Comparison of ENCODE assay signal across 21 cellular contexts in genomic region chr16:66255647-66256046, GRCh38.
DNase-seq lines count a peak whose midpoint lies in the region; ATAC-seq, FAIRE-seq and TF ChIP-seq lines count a peak whose summit lies in the region.
"Had no signal": no experiment of that assay in that cellular context is flagged by ENCODE, and none has a peak within 500 bp of the region (broad histone marks: within the 10 kb centered on the region; RNA-seq: fewer than 3 reads in every experiment).

No MANE protein-coding gene starts in this region.

- H3K4me2 ChIP-seq in GM23338, result no peak overlapping the region
- no peak overlapping the region for H3K4me2 ChIP-seq in H1 (ENCODE audit: insufficient read depth in 1 of 2, low read depth in 2 of 2, low read length in 2 of 2)
- H3K4me2 ChIP-seq: KMS-11 had no signal

- H3K9me2 ChIP-seq in GM23338 (ENCODE audit: insufficient read depth), result no peaks in the 10 kb centered on the region

- H3K36me3 Mint-ChIP-seq in GM23338 (ENCODE audit: low read depth), result no peaks in the 10 kb centered on the region
- H3K36me3 Mint-ChIP-seq: CD8-positive, alpha-beta T cell had no signal

- H3K27ac ChIP-seq in GM23338 (ENCODE audit: low read depth) (no peak overlapping the region), H1 (ENCODE audit: low read depth, low read length) (no peak overlapping the region), heart right ventricle (no peak overlapping the region)
- H3K27ac ChIP-seq: 22Rv1, GM23248, KMS-11 had no signal

- no peak overlapping the region for H4K5ac ChIP-seq in H1 (ENCODE audit: insufficient read length, low read depth, low read length)

- POLR2A ChIA-PET in H1 (lab: Charles Lee; ENCODE audit: partially characterized antibody), result interaction anchor here (0.6 to 1.0 kb wide), 2 partner anchors 16 to 25 kb away, joined by 3 read pairs; no protein-coding TSS in a partner anchor

- no peak overlapping the region for H2BK5ac ChIP-seq in H1 (ENCODE audit: low read depth, low read length)

- no peak for TF ChIP-seq EP300 in H1 (IDR thresholded peaks at IDR 0.05; ENCODE audit: borderline replicate concordance in 1 of 2, low read depth in 2 of 2, low read length in 2 of 2)

- H3K23ac ChIP-seq in H1 (ENCODE audit: insufficient read length), result no peak overlapping the region

- H3F3A ChIP-seq in GM23338 (replicated peaks; ENCODE audit: low read depth), result no peaks in the 10 kb centered on the region

- H3K27me3 Mint-ChIP-seq in GM23338 (ENCODE audit: insufficient read depth, low read depth, poor library complexity), result peaks cover 4% of the 10 kb centered on the region

- no peak overlapping the region for H4K8ac ChIP-seq in H1 (ENCODE audit: extremely low read depth, insufficient read depth, low read length)

- H3K27me3 ChIP-seq in GM23338 (ENCODE audit: insufficient read depth) (no peaks in the 10 kb centered on the region), H1 (replicated peaks in 1 of 4; ENCODE audit: control insufficient read depth in 3 of 4, extremely low read depth in 1 of 4, insufficient read depth in 3 of 4, low read length in 3 of 4) (peaks cover 0 to 1% (median 0%) of the 10 kb centered on the region in 4 experiments; a peak in 1 of 7 replicates), heart right ventricle (peaks cover 0 to 11% (median 0%) of the 10 kb centered on the region in 7 donors)

- H3K4me1 Mint-ChIP-seq in GM23338, result peaks cover 2% of the 10 kb centered on the region; the same call in 1 of the 3 replicates
- H3K4me1 Mint-ChIP-seq: B cell had no signal

- peak; percentile 5 for DNase-seq in DMS 273 (lab: John Stamatoyannopoulos, UW; ENCODE audit: unreplicated experiment)
- no peak for DNase-seq in DMS 273 treated with DMSO at 0.1 percent for 48 hours (lab: John Stamatoyannopoulos, UW)
- DNase-seq in GM23338 (ENCODE audit: low spot score), result peak; percentile 49
- no peak for DNase-seq in H1 (ENCODE audit: low read depth in 1 of 2, low spot score in 2 of 2)
- DNase-seq in posterior vena cava (ENCODE audit: low spot score), result peak; percentile 5
- DNase-seq in NCI-H69 (lab: John Stamatoyannopoulos, UW), result no peak
- DNase-seq in DMS79 (lab: John Stamatoyannopoulos, UW), result no peak
- DNase-seq in heart right ventricle, result no peak
- DNase-seq: CD8-positive, alpha-beta T cell; GF-D8; GM23248; NCI-H1436; NCI-H2029; NCI-H524; NK-92 treated with Interleukin-12 subunit alpha and Interleukin-12 subunit beta, amount 100 ng/mL, for 24 hours; SIG-M5 had no signal

- no peaks in the 10 kb centered on the region; a peak in 1 of 4 replicates for H3K9me3 ChIP-seq in H1 (ENCODE audit: insufficient read depth in 2 of 2, low read depth in 1 of 2, low read length in 1 of 2)
- peaks cover 0 to 4% (median 0%) of the 10 kb centered on the region in 11 donors for H3K9me3 ChIP-seq in heart right ventricle

- H4K20me1 ChIP-seq in GM23338 (replicated peaks; ENCODE audit: insufficient read depth), result no peaks in the 10 kb centered on the region
- H4K20me1 ChIP-seq in H1 (replicated peaks in 1 of 2; ENCODE audit: control insufficient read depth in 1 of 2, insufficient read depth in 2 of 2, low read length in 2 of 2), result no peaks in the 10 kb centered on the region

- H3K4me3 Mint-ChIP-seq in GM23338, result no peak overlapping the region
- H3K4me3 Mint-ChIP-seq: B cell; CD8-positive, alpha-beta T cell had no signal

- intact Hi-C loops in posterior vena cava (cut with DNase I) (no loop called here), heart right ventricle (cut with DNase I) (no loop called here)

- H2AFZ ChIP-seq in GM23338 (no peak overlapping the region), H1 (ENCODE audit: low read length) (no peak overlapping the region)
- H2AFZ ChIP-seq: GM23248 had no signal

- TF ChIP-seq CTCF in GM23338 (conservative IDR thresholded peaks at IDR 0.05; ENCODE audit: low read depth in 2 of 2) (peak in 1 of 2 experiments; percentile 24; a peak in 2 of 4 replicates), H1 (IDR thresholded peaks at IDR 0.05; ENCODE audit: control extremely low read depth in 1 of 3, insufficient read depth in 1 of 3, low read depth in 1 of 3, low read length in 3 of 3) (peak in 2 of 3 experiments; percentile 15 to 21; a peak in 2 of 4 replicates), heart right ventricle (IDR thresholded peaks at IDR 0.05) (no peak)

- H3K9me3 Mint-ChIP-seq in GM23338, result no peaks in the 10 kb centered on the region; the same call in 2 of the 3 replicates
- H3K9me3 Mint-ChIP-seq: CD8-positive, alpha-beta T cell had no signal

- H2BK12ac ChIP-seq in H1 (ENCODE audit: low read depth, low read length), result no peak overlapping the region

- H2BK15ac ChIP-seq in H1 (ENCODE audit: low read length), result no peak overlapping the region

- no peaks in the 10 kb centered on the region for H3K4me1 ChIP-seq in GM23338 (ENCODE audit: insufficient read depth)
- no peaks in the 10 kb centered on the region for H3K4me1 ChIP-seq in H1 (replicated peaks in 1 of 4; ENCODE audit: control insufficient read depth in 3 of 4, insufficient read depth in 4 of 4, low read length in 3 of 4)
- peaks cover 0 to 13% (median 11%) of the 10 kb centered on the region in 9 donors for H3K4me1 ChIP-seq in heart right ventricle

- TF ChIP-seq POLR2A in H1 (IDR thresholded peaks at IDR 0.05; ENCODE audit: control extremely low read depth in 1 of 2, low read depth in 2 of 2, low read length in 2 of 2), result no peak

- H3K14ac ChIP-seq in H1 (ENCODE audit: insufficient read length), result no peak overlapping the region

- H3K4me3 ChIP-seq in GM23338 (no peak overlapping the region), H1 (ENCODE audit: extremely low read depth in 1 of 4, insufficient read depth in 2 of 4, low read depth in 3 of 4, low read length in 4 of 4) (no peak overlapping the region), heart right ventricle (no peak overlapping the region)
- H3K4me3 ChIP-seq: GM23248 had no signal

- WGBS in H1 (ENCODE audit: extremely low coverage in 1 of 2, insufficient coverage in 1 of 2, insufficient read length in 1 of 2, insufficient replicate concordance in 2 of 2, low coverage in 1 of 2, low lambda C conversion rate in 2 of 2, missing lambda C conversion rate in 1 of 2), 2 experiments, result 85% methylated on average over 4 of the region's 4 CpGs; no CpG with 5 or more reads in 1 of the 2 experiments
- WGBS in heart right ventricle, 2 donors, result 87 to 93% methylated on average over 4 of the region's 4 CpGs

- H3K79me2 ChIP-seq in GM23338 (replicated peaks; ENCODE audit: insufficient read depth) (no peaks in the 10 kb centered on the region), H1 (ENCODE audit: control insufficient read depth in 1 of 2, insufficient read depth in 2 of 2, low read length in 2 of 2) (no peaks in the 10 kb centered on the region; a peak in 1 of 4 replicates)

- H3K36me3 ChIP-seq in GM23338 (ENCODE audit: insufficient read depth) (no peaks in the 10 kb centered on the region), H1 (ENCODE audit: control insufficient read depth in 2 of 4, insufficient read depth in 4 of 4, low read length in 3 of 4) (no peaks in the 10 kb centered on the region), heart right ventricle (no peaks in the 10 kb centered on the region)

- no peak overlapping the region for H3K56ac ChIP-seq in H1 (replicated peaks; ENCODE audit: insufficient read length, low read depth, low read length)

- ATAC-seq in GM23338, result peak; percentile 46
- no peak for ATAC-seq in heart right ventricle
- ATAC-seq: CD8-positive, alpha-beta T cell had no signal

- no peak for FAIRE-seq in H1 (lab: Jason Lieb, UNC)
- FAIRE-seq: GM12891, GM18507 had no signal

- CTCF ChIA-PET in H1 (lab: Charles Lee; ENCODE audit: partially characterized antibody), result interaction anchor here (0.6 to 2.0 kb wide), 10 partner anchors 8 to 679 kb away, joined by 3 to 6 read pairs (median 4); no protein-coding TSS in a partner anchor

- no peaks in the 10 kb centered on the region for H3K23me2 ChIP-seq in H1 (ENCODE audit: low read depth, low read length)

- H2BK20ac ChIP-seq in H1 (ENCODE audit: low read length), result no peak overlapping the region

- H3K4ac ChIP-seq in H1 (replicated peaks; ENCODE audit: insufficient read length, low read depth, low read length), result no peak overlapping the region

- no peak overlapping the region for H4K91ac ChIP-seq in H1 (replicated peaks; ENCODE audit: insufficient read length, low read length)

- H3K79me1 ChIP-seq in H1 (ENCODE audit: low read depth, low read length), result no peaks in the 10 kb centered on the region

- no peak overlapping the region for H3K27ac Mint-ChIP-seq in GM23338
- H3K27ac Mint-ChIP-seq: B cell; CD8-positive, alpha-beta T cell had no signal

- H2BK120ac ChIP-seq in H1 (replicated peaks; ENCODE audit: low read depth, low read length), result no peak overlapping the region

- no peak overlapping the region for H2AK5ac ChIP-seq in H1 (ENCODE audit: low read depth, low read length)

- H3K9ac ChIP-seq in H1 (replicated peaks in 1 of 4; ENCODE audit: extremely low read depth in 1 of 4, low read depth in 3 of 4, low read length in 3 of 4), result no peak overlapping the region
- H3K9ac ChIP-seq: GM23248, KMS-11 had no signal

- H3K18ac ChIP-seq in H1 (ENCODE audit: extremely low read depth, low read length), result no peak overlapping the region

- TF ChIP-seq RAD21 in H1 (IDR thresholded peaks at IDR 0.05 in 1 of 2, conservative IDR thresholded peaks at IDR 0.05 in 1 of 2; ENCODE audit: low read depth in 2 of 2, low read length in 2 of 2), result peak; percentile 26 to 32; a peak in 2 of 4 replicates

TF ChIP-seq in H1, 55 proteins besides CTCF, POLR2A, EP300 and RAD21:
- TF ChIP-seq SRF (IDR thresholded peaks at IDR 0.05; ENCODE audit: low read depth, low read length), result no peak
- TF ChIP-seq SP4 (IDR thresholded peaks at IDR 0.05; ENCODE audit: low read length), result no peak
- TF ChIP-seq KDM1A (IDR thresholded peaks at IDR 0.05; ENCODE audit: borderline replicate concordance, low read length), result no peak
- TF ChIP-seq TAF1 (IDR thresholded peaks at IDR 0.05; ENCODE audit: low read depth, low read length), result no peak
- TF ChIP-seq NRF1 (IDR thresholded peaks at IDR 0.05; ENCODE audit: low read depth, low read length), result no peak
- TF ChIP-seq SIN3A (conservative IDR thresholded peaks at IDR 0.05 in 1 of 2, IDR thresholded peaks at IDR 0.05 in 1 of 2; ENCODE audit: low read depth in 1 of 2, low read length in 2 of 2), result no peak
- no peak for TF ChIP-seq BCL11A (IDR thresholded peaks at IDR 0.05; ENCODE audit: low read depth in 2 of 2, low read length in 2 of 2)
- no peak for TF ChIP-seq SP1 (IDR thresholded peaks at IDR 0.05; ENCODE audit: low read depth, low read length)
- no peak for TF ChIP-seq CBX8 (IDR thresholded peaks at IDR 0.05; ENCODE audit: borderline replicate concordance, low read depth, low read length)
- no peak for TF ChIP-seq JUN (IDR thresholded peaks at IDR 0.05; ENCODE audit: low read depth, low read length)
- TF ChIP-seq EZH2 (IDR thresholded peaks at IDR 0.05; ENCODE audit: low read depth, low read length, severe bottlenecking), result no peak
- no peak for TF ChIP-seq SAP30 (IDR thresholded peaks at IDR 0.05; ENCODE audit: insufficient read depth, insufficient replicate concordance, low read length)

Comparison
In these comparisons a context has a peak if more than half of its experiments do, and no peak if none do; other contexts are left out.
1. DNase-seq: peak in DMS 273 (single experiment), GM23338 (single experiment) and posterior vena cava (single experiment); none in DMS 273 treated with DMSO at 0.1 percent for 48 hours (single experiment), H1 (0 of 2), NCI-H69 (single experiment), DMS79 (single experiment) and heart right ventricle (0 of 2).
2. CTCF ChIP-seq: peak in H1 (2 of 3); none in heart right ventricle (0 of 9).